24 cellular contexts compared by ENCODE assay signal in the genomic region with DNA sequence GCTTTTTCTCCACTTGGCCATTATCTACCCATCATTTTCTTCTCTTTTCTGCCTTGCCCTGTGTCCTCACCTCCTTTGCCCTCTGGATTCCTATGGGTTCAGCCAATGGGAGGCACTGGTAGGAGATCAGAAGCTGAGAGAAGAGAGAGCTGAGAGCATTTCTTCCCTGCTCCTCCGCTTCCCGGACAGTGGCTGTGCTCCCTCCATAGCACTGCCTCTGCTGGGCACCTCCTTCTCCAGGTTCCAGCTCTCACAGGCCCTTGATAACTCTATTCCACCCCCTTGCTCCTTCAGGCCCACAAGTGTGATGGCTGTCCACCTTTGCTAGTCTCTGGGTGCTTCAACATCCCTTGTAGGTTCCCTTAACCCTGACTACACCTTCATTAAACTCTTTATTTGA.
DNase-seq lines count a peak whose midpoint lies in the region; ATAC-seq, FAIRE-seq and TF ChIP-seq lines count a peak whose summit lies in the region.
"Had no signal": no experiment of that assay in that cellular context is flagged by ENCODE, and none has a peak within 500 bp of the region (broad histone marks: within the 10 kb centered on the region; RNA-seq: fewer than 3 reads in every experiment).

No MANE protein-coding gene starts in this region.

- no peaks in the 10 kb centered on the region for H3K9me3 Mint-ChIP-seq in WTC11
- no peaks in the 10 kb centered on the region for H3K9me3 Mint-ChIP-seq in type B pancreatic cell
- H3K9me3 Mint-ChIP-seq: CD14-positive monocyte; CD4-positive, alpha-beta T cell; CD8-positive, alpha-beta memory T cell; H9 had no signal

- H3K4me1 Mint-ChIP-seq in WTC11 = no peaks in the 10 kb centered on the region
- H3K4me1 Mint-ChIP-seq in type B pancreatic cell (ENCODE audit: unreplicated experiment) = no peaks in the 10 kb centered on the region
- H3K4me1 Mint-ChIP-seq: CD14-positive monocyte; CD8-positive, alpha-beta memory T cell had no signal

- intact Hi-C loops in esophagus muscularis mucosa (cut with DNase I) = no loop called here

- POLR2A ChIA-PET in A549 (lab: Yijun Ruan, JAX) (no interaction called here), WTC11 (lab: Charles Lee) (no interaction called here)

- H3K36me3 ChIP-seq in esophagus muscularis mucosa = no peaks in the 10 kb centered on the region
- H3K36me3 ChIP-seq: BE2C; BLaER1 treated with 17β-estradiol and CSF1 and Interleukin-3, amounts not matched to agents 10 nM and 100 nM had no signal

- no peak for FAIRE-seq in A549 (lab: Jason Lieb, UNC)
- FAIRE-seq: A204.1, D721Med, G401.6, GM12892 had no signal

- TF ChIP-seq CTCF in A549 (IDR thresholded peaks at IDR 0.05) (no peak), WTC11 (IDR thresholded peaks at IDR 0.05) (no peak), esophagus muscularis mucosa (IDR thresholded peaks at IDR 0.05) (no peak), type B pancreatic cell (conservative IDR thresholded peaks at IDR 0.05) (no peak), coronary artery (IDR thresholded peaks at IDR 0.05) (no peak)

- peak; percentile 38 to 43; a peak in 2 of 6 replicates for ATAC-seq in A549
- ATAC-seq in WTC11 = peak; percentile 63
- ATAC-seq: HCT116 had no signal

- H3K4me3 ChIP-seq in A549 = no peak overlapping the region
- no peak overlapping the region for H3K4me3 ChIP-seq in esophagus muscularis mucosa
- no peak overlapping the region for H3K4me3 ChIP-seq in coronary artery
- H3K4me3 ChIP-seq: BLaER1 treated with 17β-estradiol and CSF1 and Interleukin-3, amounts not matched to agents 10 nM and 100 nM had no signal

- no peak overlapping the region for H3K27ac ChIP-seq in A549
- H3K27ac ChIP-seq in esophagus muscularis mucosa (replicated peaks in 1 of 4) = no peak overlapping the region
- no peak overlapping the region for H3K27ac ChIP-seq in coronary artery
- H3K27ac ChIP-seq: 22Rv1; BLaER1 treated with 17β-estradiol and CSF1 and Interleukin-3, amounts not matched to agents 10 nM and 100 nM had no signal

- TF ChIP-seq EP300 in A549 (IDR thresholded peaks at IDR 0.05) (no peak), esophagus muscularis mucosa (IDR thresholded peaks at IDR 0.05) (no peak)

- H3K27me3 ChIP-seq in esophagus muscularis mucosa = peaks cover 0 to 3% (median 0%) of the 10 kb centered on the region in 4 donors
- H3K27me3 ChIP-seq: BE2C; BLaER1 treated with 17β-estradiol and CSF1 and Interleukin-3, amounts not matched to agents 10 nM and 100 nM had no signal

- no peak overlapping the region for H3K4me3 Mint-ChIP-seq in WTC11
- H3K4me3 Mint-ChIP-seq in type B pancreatic cell = no peak overlapping the region
- H3K4me3 Mint-ChIP-seq: CD14-positive monocyte; CD4-positive, alpha-beta T cell; CD8-positive, alpha-beta memory T cell; H9 had no signal

- CTCF ChIA-PET in A549 (lab: Yijun Ruan, JAX) = no interaction called here
- CTCF ChIA-PET in WTC11 (lab: Charles Lee) = no interaction called here

- H3K4me1 ChIP-seq in A549 = no peaks in the 10 kb centered on the region
- H3K4me1 ChIP-seq in esophagus muscularis mucosa = no peaks in the 10 kb centered on the region
- H3K4me1 ChIP-seq: BE2C; BLaER1 treated with 17β-estradiol and CSF1 and Interleukin-3, amounts not matched to agents 10 nM and 100 nM had no signal

- H3K4me2 ChIP-seq in A549 = no peak overlapping the region
- H3K4me2 ChIP-seq: BLaER1 treated with 17β-estradiol and CSF1 and Interleukin-3, amounts not matched to agents 10 nM and 100 nM had no signal

- H3K36me3 Mint-ChIP-seq in WTC11 (no peaks in the 10 kb centered on the region), type B pancreatic cell (no peaks in the 10 kb centered on the region)
- H3K36me3 Mint-ChIP-seq: CD14-positive monocyte; CD8-positive, alpha-beta memory T cell had no signal

- TF ChIP-seq POLR2A in A549 (IDR thresholded peaks at IDR 0.05; ENCODE audit: low read length) (no peak), esophagus muscularis mucosa (IDR thresholded peaks at IDR 0.05; ENCODE audit: low read depth) (no peak)

- H3K27me3 Mint-ChIP-seq in WTC11 (ENCODE audit: low read depth) (no peaks in the 10 kb centered on the region), type B pancreatic cell (peaks cover 24% of the 10 kb centered on the region)

- H3K27ac Mint-ChIP-seq in WTC11 (no peak overlapping the region), type B pancreatic cell (no peak overlapping the region)
- H3K27ac Mint-ChIP-seq: CD14-positive monocyte; CD4-positive, alpha-beta T cell; CD8-positive, alpha-beta memory T cell; H9 had no signal

- no peak for DNase-seq in A549 (ENCODE audit: low read depth in 1 of 2, low spot score in 1 of 2)
- no peak for DNase-seq in WTC11 (ENCODE audit: low spot score)
- peak; percentile 74 for DNase-seq in esophagus muscularis mucosa (ENCODE audit: extremely low spot score)
- peak; percentile 32 for DNase-seq in type B pancreatic cell (ENCODE audit: extremely low spot score, unreplicated experiment)
- no peak for DNase-seq in coronary artery (ENCODE audit: low spot score)
- no peak for DNase-seq in globus pallidus (ENCODE audit: low spot score)
- DNase-seq in RKO (ENCODE audit: low spot score) = no peak
- DNase-seq: ACHN; AML-193; BE2C; CD4-positive, alpha-beta T cell; CD8-positive, alpha-beta memory T cell; DMS 273 treated with DMSO at 0.1 percent for 48 hours; DMS53; DMS79 treated with DMSO at 0.1 percent for 48 hours; H9 had no signal

- TF ChIP-seq RAD21 in A549 (conservative IDR thresholded peaks at IDR 0.05 in 1 of 2, IDR thresholded peaks at IDR 0.05 in 1 of 2) = no peak

- WGBS in A549 (ENCODE audit: missing lambda C conversion rate) = 93% methylated on average over 2 of the region's 2 CpGs
- WGBS in esophagus muscularis mucosa = 78% methylated on average over 2 of the region's 2 CpGs

- H3K9me3 ChIP-seq in A549 (no peaks in the 10 kb centered on the region), esophagus muscularis mucosa (no peaks in the 10 kb centered on the region)
- H3K9me3 ChIP-seq: BE2C; BLaER1 treated with 17β-estradiol and CSF1 and Interleukin-3, amounts not matched to agents 10 nM and 100 nM had no signal

TF ChIP-seq in A549, 52 proteins besides CTCF, POLR2A, EP300 and RAD21 (continues in another document):
- TF ChIP-seq HDAC2 (IDR thresholded peaks at IDR 0.05) (no peak), JUN (IDR thresholded peaks at IDR 0.05) (no peak), CBX8 (IDR thresholded peaks at IDR 0.05) (no peak), MAZ (IDR thresholded peaks at IDR 0.05; ENCODE audit: borderline replicate concordance, low read depth, low read length) (no peak), CEBPB (IDR thresholded peaks at IDR 0.05) (no peak), ESRRA (IDR thresholded peaks at IDR 0.05; ENCODE audit: borderline replicate concordance, low read length) (no peak)
- TF ChIP-seq, protein P1, sequence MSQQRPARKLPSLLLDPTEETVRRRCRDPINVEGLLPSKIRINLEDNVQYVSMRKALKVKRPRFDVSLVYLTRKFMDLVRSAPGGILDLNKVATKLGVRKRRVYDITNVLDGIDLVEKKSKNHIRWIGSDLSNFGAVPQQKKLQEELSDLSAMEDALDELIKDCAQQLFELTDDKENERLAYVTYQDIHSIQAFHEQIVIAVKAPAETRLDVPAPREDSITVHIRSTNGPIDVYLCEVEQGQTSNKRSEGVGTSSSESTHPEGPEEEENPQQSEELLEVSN (IDR thresholded peaks at IDR 0.05; ENCODE audit: borderline replicate concordance, low read depth) = no peak

TF ChIP-seq in WTC11, 78 proteins besides CTCF, POLR2A, EP300 and RAD21 (continues in another document):
- TF ChIP-seq ZNF671 (CRISPR knock-in tag; IDR thresholded peaks at IDR 0.05) (no peak), PRRX2 (CRISPR knock-in tag; IDR thresholded peaks at IDR 0.05) (no peak), ZNF232 (CRISPR knock-in tag; IDR thresholded peaks at IDR 0.05) (no peak)
- TF ChIP-seq, protein P2, sequence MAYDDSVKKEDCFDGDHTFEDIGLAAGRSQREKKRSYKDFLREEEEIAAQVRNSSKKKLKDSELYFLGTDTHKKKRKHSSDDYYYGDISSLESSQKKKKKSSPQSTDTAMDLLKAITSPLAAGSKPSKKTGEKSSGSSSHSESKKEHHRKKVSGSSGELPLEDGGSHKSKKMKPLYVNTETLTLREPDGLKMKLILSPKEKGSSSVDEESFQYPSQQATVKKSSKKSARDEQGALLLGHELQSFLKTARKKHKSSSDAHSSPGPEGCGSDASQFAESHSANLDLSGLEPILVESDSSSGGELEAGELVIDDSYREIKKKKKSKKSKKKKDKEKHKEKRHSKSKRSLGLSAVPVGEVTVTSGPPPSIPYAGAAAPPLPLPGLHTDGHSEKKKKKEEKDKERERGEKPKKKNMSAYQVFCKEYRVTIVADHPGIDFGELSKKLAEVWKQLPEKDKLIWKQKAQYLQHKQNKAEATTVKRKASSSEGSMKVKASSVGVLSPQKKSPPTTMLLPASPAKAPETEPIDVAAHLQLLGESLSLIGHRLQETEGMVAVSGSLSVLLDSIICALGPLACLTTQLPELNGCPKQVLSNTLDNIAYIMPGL (CRISPR knock-in tag; IDR thresholded peaks at IDR 0.05) = no peak
- TF ChIP-seq, protein P3, sequence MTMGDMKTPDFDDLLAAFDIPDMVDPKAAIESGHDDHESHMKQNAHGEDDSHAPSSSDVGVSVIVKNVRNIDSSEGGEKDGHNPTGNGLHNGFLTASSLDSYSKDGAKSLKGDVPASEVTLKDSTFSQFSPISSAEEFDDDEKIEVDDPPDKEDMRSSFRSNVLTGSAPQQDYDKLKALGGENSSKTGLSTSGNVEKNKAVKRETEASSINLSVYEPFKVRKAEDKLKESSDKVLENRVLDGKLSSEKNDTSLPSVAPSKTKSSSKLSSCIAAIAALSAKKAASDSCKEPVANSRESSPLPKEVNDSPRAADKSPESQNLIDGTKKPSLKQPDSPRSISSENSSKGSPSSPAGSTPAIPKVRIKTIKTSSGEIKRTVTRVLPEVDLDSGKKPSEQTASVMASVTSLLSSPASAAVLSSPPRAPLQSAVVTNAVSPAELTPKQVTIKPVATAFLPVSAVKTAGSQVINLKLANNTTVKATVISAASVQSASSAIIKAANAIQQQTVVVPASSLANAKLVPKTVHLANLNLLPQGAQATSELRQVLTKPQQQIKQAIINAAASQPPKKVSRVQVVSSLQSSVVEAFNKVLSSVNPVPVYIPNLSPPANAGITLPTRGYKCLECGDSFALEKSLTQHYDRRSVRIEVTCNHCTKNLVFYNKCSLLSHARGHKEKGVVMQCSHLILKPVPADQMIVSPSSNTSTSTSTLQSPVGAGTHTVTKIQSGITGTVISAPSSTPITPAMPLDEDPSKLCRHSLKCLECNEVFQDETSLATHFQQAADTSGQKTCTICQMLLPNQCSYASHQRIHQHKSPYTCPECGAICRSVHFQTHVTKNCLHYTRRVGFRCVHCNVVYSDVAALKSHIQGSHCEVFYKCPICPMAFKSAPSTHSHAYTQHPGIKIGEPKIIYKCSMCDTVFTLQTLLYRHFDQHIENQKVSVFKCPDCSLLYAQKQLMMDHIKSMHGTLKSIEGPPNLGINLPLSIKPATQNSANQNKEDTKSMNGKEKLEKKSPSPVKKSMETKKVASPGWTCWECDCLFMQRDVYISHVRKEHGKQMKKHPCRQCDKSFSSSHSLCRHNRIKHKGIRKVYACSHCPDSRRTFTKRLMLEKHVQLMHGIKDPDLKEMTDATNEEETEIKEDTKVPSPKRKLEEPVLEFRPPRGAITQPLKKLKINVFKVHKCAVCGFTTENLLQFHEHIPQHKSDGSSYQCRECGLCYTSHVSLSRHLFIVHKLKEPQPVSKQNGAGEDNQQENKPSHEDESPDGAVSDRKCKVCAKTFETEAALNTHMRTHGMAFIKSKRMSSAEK (CRISPR knock-in tag; IDR thresholded peaks at IDR 0.05; ENCODE audit: borderline replicate concordance) = no peak

Comparison
In these comparisons a context has a peak if more than half of its experiments do, and no peak if none do; other contexts are left out.
1. DNase-seq: peak in esophagus muscularis mucosa (single experiment) and type B pancreatic cell (single experiment); none in A549 (0 of 2), WTC11 (single experiment), coronary artery (single experiment), globus pallidus (single experiment) and RKO (single experiment).